In genomic region chr4:71020611-71021010, GRCh38 we compare ENCODE assay signal across 19 cellular contexts. TPM values are rescaled to one million over a fixed set of nuclear protein-coding genes. Genes with fewer than 3 reads are reported as not detected.
A peak's percentile ranks its signal among the peaks of the same experiment; 100 is the strongest.
DNase-seq lines count a peak whose midpoint lies in the region; TF ChIP-seq lines count a peak whose summit lies in the region.
"Had no signal": no experiment of that assay in that cellular context is flagged by ENCODE, and none has a peak within 500 bp of the region (broad histone marks: within the 10 kb centered on the region; RNA-seq: fewer than 3 reads in every experiment).

No MANE protein-coding gene starts in this region.

- H3K4me3 ChIP-seq in WERI-Rb-1 (ENCODE audit: low read depth, low read length) (no peak overlapping the region), ascending aorta (no peak overlapping the region)
- H3K4me3 ChIP-seq: BLaER1 treated with 17β-estradiol and CSF1 and Interleukin-3, amounts not matched to agents 10 nM and 100 nM; PC-9 had no signal

- H3K4me1 ChIP-seq in ascending aorta: no peaks in the 10 kb centered on the region
- H3K4me1 ChIP-seq: BLaER1 treated with 17β-estradiol and CSF1 and Interleukin-3, amounts not matched to agents 10 nM and 100 nM had no signal

- TF ChIP-seq CTCF in WERI-Rb-1 (IDR thresholded peaks at IDR 0.05; ENCODE audit: low read depth, low read length) (no peak), ascending aorta (IDR thresholded peaks at IDR 0.05) (no peak)

- intact Hi-C loops in ascending aorta (cut with DNase I): no loop called here

- no peaks in the 10 kb centered on the region for H3K9me3 ChIP-seq in WERI-Rb-1 (ENCODE audit: severe bottlenecking)
- no peaks in the 10 kb centered on the region for H3K9me3 ChIP-seq in ascending aorta

- DNase-seq in EH (ENCODE audit: low read depth) (peak; percentile 41), M059J (ENCODE audit: low read depth) (peak; percentile 5), dermis microvascular lymphatic vessel endothelial cell (ENCODE audit: low read depth in 2 of 2) (peak; percentile 6 to 42), myocyte (ENCODE audit: low read depth) (peak; percentile 8), WERI-Rb-1 (no peak), ascending aorta (ENCODE audit: low spot score in 2 of 2) (no peak), NCI-H446 treated with DMSO at 0.1 percent for 48 hours (lab: John Stamatoyannopoulos, UW) (no peak), SKM-1 treated with dmso at 0.1 percent for 144 hours (lab: John Stamatoyannopoulos, UW; ENCODE audit: unreplicated experiment) (no peak)
- DNase-seq: CD8-positive, alpha-beta memory T cell; NCI-H1048; NCI-H1436 treated with DMSO at 0.1 percent for 48 hours; NCI-H2029; NCI-H345; NCI-H526; PC-9; SIG-M5 had no signal

- no peak overlapping the region for H3K27ac ChIP-seq in WERI-Rb-1
- no peak overlapping the region for H3K27ac ChIP-seq in ascending aorta
- H3K27ac ChIP-seq: BLaER1 treated with 17β-estradiol and CSF1 and Interleukin-3, amounts not matched to agents 10 nM and 100 nM; KMS-11; PC-9; RWPE1 had no signal

- H3K36me3 ChIP-seq in WERI-Rb-1: peaks cover 22% of the 10 kb centered on the region
- peaks cover 5 to 9% of the 10 kb centered on the region in 2 donors for H3K36me3 ChIP-seq in ascending aorta

- H3K27me3 ChIP-seq in WERI-Rb-1 (ENCODE audit: insufficient read depth, low read depth, severe bottlenecking) (no peaks in the 10 kb centered on the region), ascending aorta (no peaks in the 10 kb centered on the region)
- H3K27me3 ChIP-seq: BLaER1 treated with 17β-estradiol and CSF1 and Interleukin-3, amounts not matched to agents 10 nM and 100 nM had no signal

RNA-seq across cellular contexts. Expression of gene DCK, which starts 27.2 kb away (rescaled TPM):
- 41.1 and 42.3 TPM in 2 replicates for total RNA-seq in M059J (2014; rRNA removed; shearing (Covaris generic))
- 17.7 and 20.2 TPM in 2 replicates for total RNA-seq in dermis microvascular lymphatic vessel endothelial cell
- total RNA-seq in myocyte: 19.0 and 27.2 TPM in 2 replicates
- 6.7 TPM for polyA plus RNA-seq in myocyte (2012)
- total RNA-seq in ascending aorta: 24.5 TPM

Comparison
In these comparisons a context has a peak if more than half of its experiments do, and no peak if none do; other contexts are left out.
1. DNase-seq: peak in EH (single experiment), M059J (single experiment), dermis microvascular lymphatic vessel endothelial cell (2 of 2) and myocyte (single experiment); none in WERI-Rb-1 (single experiment), ascending aorta (0 of 2), NCI-H446 treated with DMSO at 0.1 percent for 48 hours (single experiment) and SKM-1 treated with dmso at 0.1 percent for 144 hours (single experiment).